Comparison of ENCODE assay signal across 26 cellular contexts in the genomic region with DNA sequence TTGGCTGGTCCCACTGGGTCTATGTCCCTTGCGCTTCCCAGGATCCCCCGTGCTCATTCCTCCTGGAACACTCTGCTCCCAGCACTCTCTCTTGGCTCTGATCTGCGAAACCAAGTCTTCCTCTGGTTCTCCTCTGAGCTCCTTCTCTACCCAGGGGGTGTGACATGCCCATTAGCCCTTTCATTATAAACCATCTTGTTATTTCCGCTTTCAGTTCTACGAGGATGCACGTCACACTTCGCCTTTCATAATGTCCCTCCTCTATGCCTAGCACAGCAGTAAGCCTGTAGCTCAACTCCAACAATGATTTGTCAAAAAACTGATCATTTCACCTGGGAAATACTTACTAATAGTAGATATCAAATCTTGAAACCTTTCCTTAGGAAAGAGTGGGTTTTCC. TPM values are rescaled to one million over a fixed set of nuclear protein-coding genes. Genes with fewer than 3 reads are reported as not detected.
DNase-seq lines count a peak whose midpoint lies in the region; ATAC-seq, FAIRE-seq and TF ChIP-seq lines count a peak whose summit lies in the region.
"Had no signal": no experiment of that assay in that cellular context is flagged by ENCODE, and none has a peak within 500 bp of the region (broad histone marks: within the 10 kb centered on the region; RNA-seq: fewer than 3 reads in every experiment).

No MANE protein-coding gene starts in this region.

- no TSS peak for BruUV-seq in A673 (replicated peaks; lab: Mats Ljungman, UMichigan)
- no TSS peak for BruUV-seq in GM12878 (replicated peaks; lab: Mats Ljungman, UMichigan)

- no peak overlapping the region for H3K27ac Mint-ChIP-seq in CD14-positive monocyte
- H3K27ac Mint-ChIP-seq: CD8-positive, alpha-beta memory T cell had no signal

- FAIRE-seq in A549 (lab: Jason Lieb, UNC) (peak; percentile 28), GM12878 (lab: Jason Lieb, UNC) (no peak)
- FAIRE-seq: A204.1, GM12891, GM19239 had no signal

- H3K36me3 Mint-ChIP-seq in CD14-positive monocyte: no peaks in the 10 kb centered on the region

- POLR2A ChIA-PET in A549 (lab: Yijun Ruan, JAX): no interaction called here
- POLR2A ChIA-PET in A673 (lab: Charles Lee; ENCODE audit: low non-redundant PET): no interaction called here
- POLR2A ChIA-PET in GM12878 (lab: Charles Lee): no interaction called here

- no peak overlapping the region for H3K4me2 ChIP-seq in A549
- H3K4me2 ChIP-seq in MM.1S (ENCODE audit: low read depth, low read length): no peak overlapping the region
- H3K4me2 ChIP-seq in GM12878 (ENCODE audit: control insufficient read depth, insufficient read depth): no peak overlapping the region
- H3K4me2 ChIP-seq: BLaER1 had no signal

- intact Hi-C loops in A673 (cut with micrococcal nuclease; ENCODE audit: unreplicated experiment): no loop called here
- intact Hi-C loops in GM12878 (cut with micrococcal nuclease; ENCODE audit: unreplicated experiment): no loop called here
- intact Hi-C loops in CD14-positive monocyte (cut with micrococcal nuclease): no loop called here

- in situ Hi-C loops in GM12878 (cut with MboI): no loop called here

- no peak for TF ChIP-seq POLR2A in A549 (IDR thresholded peaks at IDR 0.05; ENCODE audit: low read length)
- no peak for TF ChIP-seq POLR2A in GM12878 (IDR thresholded peaks at IDR 0.05; ENCODE audit: low read depth, low read length)
- no peak for TF ChIP-seq POLR2A in gastroesophageal sphincter (IDR thresholded peaks at IDR 0.05)

- CTCF ChIA-PET in A549 (lab: Yijun Ruan, JAX) (interaction anchor here (1.1 to 1.3 kb wide), 3 partner anchors 38 to 287 kb away, joined by 3 to 4 read pairs (median 3); no protein-coding TSS in a partner anchor), A673 (lab: Charles Lee) (no interaction called here), GM12878 (lab: Yijun Ruan, JAX) (interaction anchor here (0.7 to 1.3 kb wide), 3 partner anchors 23 to 102 kb away, joined by 3 read pairs; no protein-coding TSS in a partner anchor)

- no peak for ATAC-seq in A549
- peak; percentile 54 for ATAC-seq in GM12878
- ATAC-seq in gastroesophageal sphincter: no peak

- 77% methylated on average over 7 of the region's 7 CpGs for WGBS in A549 (ENCODE audit: missing lambda C conversion rate)
- WGBS in GM12878 (ENCODE audit: insufficient coverage, insufficient replicate concordance, low lambda C conversion rate, missing lambda C conversion rate): 66% methylated on average over 7 of the region's 7 CpGs
- 86 to 92% methylated on average over 5 to 7 of the region's 7 CpGs for WGBS in gastroesophageal sphincter (ENCODE audit: low coverage in 1 of 2), 2 donors

- no peak for TF ChIP-seq EP300 in A549 (IDR thresholded peaks at IDR 0.05)
- no peak for TF ChIP-seq EP300 in GM12878 (IDR thresholded peaks at IDR 0.05; ENCODE audit: borderline replicate concordance in 1 of 2, control insufficient read depth in 1 of 2, low read depth in 2 of 2, low read length in 2 of 2)
- TF ChIP-seq EP300 in gastroesophageal sphincter (IDR thresholded peaks at IDR 0.05): no peak

- H3K9me3 ChIP-seq in A549: no peaks in the 10 kb centered on the region
- H3K9me3 ChIP-seq in A673 (ENCODE audit: low read depth, low read length, poor library complexity, severe bottlenecking): no peaks in the 10 kb centered on the region
- H3K9me3 ChIP-seq in MM.1S (replicated peaks; ENCODE audit: insufficient read depth, low read length): no peaks in the 10 kb centered on the region
- H3K9me3 ChIP-seq in GM12878 (replicated peaks; ENCODE audit: control insufficient read depth, insufficient read depth, low read length): no peaks in the 10 kb centered on the region
- no peaks in the 10 kb centered on the region for H3K9me3 ChIP-seq in gastroesophageal sphincter
- H3K9me3 ChIP-seq: BE2C had no signal

- H3F3A ChIP-seq in MM.1S (ENCODE audit: insufficient read depth, low read length): no peaks in the 10 kb centered on the region

- H2AFZ ChIP-seq in MM.1S (ENCODE audit: low read length) (peak overlapping the region; percentile 10; the same call in 1 of the 2 replicates), GM12878 (ENCODE audit: control insufficient read depth, low read depth, low read length) (no peak overlapping the region)

- no peaks in the 10 kb centered on the region for H3K4me1 Mint-ChIP-seq in CD14-positive monocyte

- H3K27me3 Mint-ChIP-seq in CD14-positive monocyte (ENCODE audit: low read depth in 3 of 3): peaks cover 0 to 1% (median 0%) of the 10 kb centered on the region in 3 donors

- H3K79me2 ChIP-seq in MM.1S (ENCODE audit: low read length) (no peaks in the 10 kb centered on the region), GM12878 (ENCODE audit: control insufficient read depth, insufficient read depth, low read length) (no peaks in the 10 kb centered on the region)

- H3K36me3 ChIP-seq in A673 (ENCODE audit: insufficient read depth, low read length, poor library complexity, severe bottlenecking) (no peaks in the 10 kb centered on the region), MM.1S (replicated peaks; ENCODE audit: insufficient read depth, low read length) (no peaks in the 10 kb centered on the region), GM12878 (ENCODE audit: control insufficient read depth in 2 of 2, insufficient read depth in 2 of 2, low read length in 1 of 2) (no peaks in the 10 kb centered on the region), gastroesophageal sphincter (peaks cover 0 to 31% of the 10 kb centered on the region in 2 donors)
- H3K36me3 ChIP-seq: BE2C had no signal

- H3K9me2 ChIP-seq in MM.1S (replicated peaks; ENCODE audit: insufficient read depth, low read length): no peaks in the 10 kb centered on the region

- no peak overlapping the region for H3K27ac ChIP-seq in A549
- H3K27ac ChIP-seq in A673 (ENCODE audit: low read depth, low read length, poor library complexity, severe bottlenecking): no peak overlapping the region
- H3K27ac ChIP-seq in MM.1S (ENCODE audit: low read length): no peak overlapping the region
- no peak overlapping the region for H3K27ac ChIP-seq in GM12878 (ENCODE audit: control insufficient read depth, insufficient read depth)
- H3K27ac ChIP-seq in gastroesophageal sphincter: no peak overlapping the region
- H3K27ac ChIP-seq: BLaER1 had no signal

- H3K27me3 ChIP-seq in A673 (replicated peaks; ENCODE audit: insufficient read depth, low read depth, low read length, poor library complexity) (peaks cover 16% of the 10 kb centered on the region), MM.1S (replicated peaks; ENCODE audit: insufficient read depth, low read length) (no peaks in the 10 kb centered on the region), GM12878 (replicated peaks in 1 of 2; ENCODE audit: control insufficient read depth in 2 of 2, insufficient read depth in 2 of 2, low read length in 1 of 2) (no peaks in the 10 kb centered on the region; a peak in 1 of 4 replicates), gastroesophageal sphincter (no peaks in the 10 kb centered on the region)
- H3K27me3 ChIP-seq: BE2C, BLaER1 had no signal

- TF ChIP-seq CTCF in A549 (IDR thresholded peaks at IDR 0.05) (no peak), A673 (conservative IDR thresholded peaks at IDR 0.05; ENCODE audit: low read depth, low read length) (no peak), MM.1S (IDR thresholded peaks at IDR 0.05; ENCODE audit: low read length) (no peak), GM12878 (IDR thresholded peaks at IDR 0.05 in 2 of 3, conservative IDR thresholded peaks at IDR 0.05 in 1 of 3; ENCODE audit: control insufficient read depth in 2 of 3, extremely low read depth in 1 of 3, insufficient read depth in 1 of 3, low read depth in 3 of 3, low read length in 3 of 3) (no peak), gastroesophageal sphincter (IDR thresholded peaks at IDR 0.05) (no peak), CD14-positive monocyte (IDR thresholded peaks at IDR 0.05) (no peak)

- no peak for DNase-seq in A549 (ENCODE audit: low read depth in 1 of 2, low spot score in 1 of 2)
- peak; percentile 75 for DNase-seq in A673 (ENCODE audit: low spot score)
- peak; percentile 14 for DNase-seq in MM.1S
- DNase-seq in GM12878 (ENCODE audit: low read depth, low spot score): no peak
- no peak for DNase-seq in amygdala (lab: John Stamatoyannopoulos, UW)
- no peak for DNase-seq in activated gamma-delta T cell treated with Interleukin-2 at 50 U/mL for 16 hours
- DNase-seq in CD14-positive monocyte (ENCODE audit: low spot score): no peak
- DNase-seq: 8988T; ACHN; BE2C; C1 segment of cervical spinal cord; CD4-positive, alpha-beta memory T cell; CD8-positive, alpha-beta memory T cell; COR-L47; DMS 273 treated with DMSO at 0.1 percent for 48 hours; DMS153; DMS53; DMS79; DND-41; EL; GDM1 had no signal

- H3K4me3 ChIP-seq in A549 (no peak overlapping the region), A673 (ENCODE audit: low read depth, low read length, poor library complexity, severe bottlenecking) (no peak overlapping the region), MM.1S (ENCODE audit: low read length) (no peak overlapping the region), GM12878 (no peak overlapping the region), gastroesophageal sphincter (no peak overlapping the region)
- H3K4me3 ChIP-seq: BLaER1 had no signal

- H3K9ac ChIP-seq in MM.1S (ENCODE audit: low read length) (no peak overlapping the region), GM12878 (ENCODE audit: control insufficient read depth, insufficient read depth, low read length) (no peak overlapping the region)
- H3K9ac ChIP-seq: BLaER1 had no signal

- H4K20me1 ChIP-seq in MM.1S (ENCODE audit: insufficient read depth, low read length): no peaks in the 10 kb centered on the region
- H4K20me1 ChIP-seq in GM12878 (ENCODE audit: control insufficient read depth, insufficient read depth): no peaks in the 10 kb centered on the region
- H4K20me1 ChIP-seq: BLaER1 had no signal

- H3K4me1 ChIP-seq in A549: no peaks in the 10 kb centered on the region
- no peaks in the 10 kb centered on the region for H3K4me1 ChIP-seq in A673 (ENCODE audit: insufficient read depth, low read length, poor library complexity, severe bottlenecking)
- no peaks in the 10 kb centered on the region for H3K4me1 ChIP-seq in MM.1S (ENCODE audit: low read length)
- no peaks in the 10 kb centered on the region for H3K4me1 ChIP-seq in GM12878 (ENCODE audit: control insufficient read depth, insufficient read depth, low read length)
- no peaks in the 10 kb centered on the region for H3K4me1 ChIP-seq in gastroesophageal sphincter
- H3K4me1 ChIP-seq: BE2C had no signal

- TF ChIP-seq RAD21 in A549 (conservative IDR thresholded peaks at IDR 0.05 in 1 of 2, IDR thresholded peaks at IDR 0.05 in 1 of 2) (no peak), GM12878 (IDR thresholded peaks at IDR 0.05; ENCODE audit: insufficient read depth, low read depth, low read length) (no peak)

- H3K4me3 Mint-ChIP-seq in CD14-positive monocyte: no peak overlapping the region
- H3K4me3 Mint-ChIP-seq: CD4-positive, alpha-beta memory T cell; CD8-positive, alpha-beta memory T cell had no signal

- no peaks in the 10 kb centered on the region for H3K9me3 Mint-ChIP-seq in CD14-positive monocyte
- H3K9me3 Mint-ChIP-seq: CD4-positive, alpha-beta memory T cell had no signal

- RAD21 ChIA-PET in GM12878 (lab: Charles Lee; ENCODE audit: unreplicated experiment): no interaction called here

- SMC1A ChIA-PET in GM12878 (lab: Charles Lee; ENCODE audit: uncharacterized antibody, unreplicated experiment): interaction anchor here (2.2 kb wide), 1 partner anchor 27 kb away, joined by 8 read pairs; no protein-coding TSS in a partner anchor

RNA-seq across cellular contexts. Expression of a gene that starts 52.0 kb away (rescaled TPM):
- 16.3 and 23.2 TPM in 2 replicates for polyA plus RNA-seq in A549 (2011; rRNA removed)
- polyA plus RNA-seq in A549 (2012; cell fraction: cytosol; rRNA removed): 7.7 and 7.9 TPM in 2 replicates
- polyA plus RNA-seq in A549 (2012; cell fraction: nucleus; rRNA removed): 11.2 and 16.8 TPM in 2 replicates
- polyA plus RNA-seq in A549 (2017; fragmentation: RNase III; extraction: RNeasy Plus Mini Kit Qiagen cat#74134 plus additional on column Dnase treatment): 11.6 to 12.9 TPM (median 11.8 TPM) in 3 replicates
- 11.5 and 14.1 TPM in 2 replicates for polyA minus RNA-seq in A549 (2011; rRNA and poly(A)+ RNA removed)
- 39.1 and 42.5 TPM in 2 replicates for total RNA-seq in A673 (2021)
- total RNA-seq in GM12878 (2013; cell fraction: nucleolus; rRNA removed): 68.1 and 86.4 TPM in 2 replicates
- 17.1 and 21.6 TPM in 2 replicates for total RNA-seq in GM12878 (2014; rRNA removed)
- 19.1 and 21.2 TPM in 2 replicates for total RNA-seq in GM12878 (2014; rRNA removed; fragmentation: Illumina TruSeq; extraction: Trizol)
- 25.5 and 28.3 TPM in 2 replicates for total RNA-seq in GM12878 (2021)
- polyA plus RNA-seq in GM12878 (2011; ENCODE audit: low read depth): 7.1 TPM
- 16.7 and 26.6 TPM in 2 replicates for polyA plus RNA-seq in GM12878 (2011; rRNA removed)
- polyA plus RNA-seq in GM12878 (2011; cell fraction: cytosol; rRNA removed): 10.8 and 16.4 TPM in 2 replicates
- 24.1 and 25.7 TPM in 2 replicates for polyA plus RNA-seq in GM12878 (2011; cell fraction: nucleus; rRNA removed)
- polyA plus RNA-seq in GM12878 (2012): 7.3 and 9.5 TPM in 2 replicates
- 22.0 and 25.5 TPM in 2 replicates for polyA plus RNA-seq in GM12878 (2014; fragmentation: Illumina TruSeq; extraction: Trizol)
- polyA plus RNA-seq in GM12878 (2014; fragmentation: Nextera tagmentation; extraction: Ambion mirVana): 10 to 100 TPM in 1 of 2 experiments, 1 to 10 TPM in 1; 8.7 to 11.4 TPM
- 12.2 and 13.4 TPM in 2 replicates for polyA plus RNA-seq in GM12878 (2014; rRNA removed)
- 10 to 100 TPM; 36.9 to 38.6 TPM for polyA plus RNA-seq in GM12878 (2016; fragmentation: Nextera tagmentation; extraction: Ambion mirVana)
- polyA minus RNA-seq in GM12878 (2011; rRNA and poly(A)+ RNA removed): 18.1 and 22.9 TPM in 2 replicates
- polyA minus RNA-seq in GM12878 (2011; cell fraction: cytosol; rRNA and poly(A)+ RNA removed): 5.5 and 9.6 TPM in 2 replicates
- 52.7 and 77.4 TPM in 2 replicates for polyA minus RNA-seq in GM12878 (2011; cell fraction: nucleus; rRNA and poly(A)+ RNA removed)
- total RNA-seq in gastroesophageal sphincter: 1 to 10 TPM; 5.7 to 7.8 (median 6.6) TPM
- polyA plus RNA-seq in CD14-positive monocyte: 1 to 10 TPM; 5.1 to 6.9 TPM

Comparison
In these comparisons a context has a peak if more than half of its experiments do, and no peak if none do; other contexts are left out.
1. DNase-seq: peak in A673 (single experiment) and MM.1S (single experiment); none in A549 (0 of 2), GM12878 (single experiment), amygdala (0 of 56), activated gamma-delta T cell treated with Interleukin-2 at 50 U/mL for 16 hours (single experiment) and CD14-positive monocyte (single experiment).